Comparison of ENCODE assay signal across 18 cellular contexts in the genomic region with DNA sequence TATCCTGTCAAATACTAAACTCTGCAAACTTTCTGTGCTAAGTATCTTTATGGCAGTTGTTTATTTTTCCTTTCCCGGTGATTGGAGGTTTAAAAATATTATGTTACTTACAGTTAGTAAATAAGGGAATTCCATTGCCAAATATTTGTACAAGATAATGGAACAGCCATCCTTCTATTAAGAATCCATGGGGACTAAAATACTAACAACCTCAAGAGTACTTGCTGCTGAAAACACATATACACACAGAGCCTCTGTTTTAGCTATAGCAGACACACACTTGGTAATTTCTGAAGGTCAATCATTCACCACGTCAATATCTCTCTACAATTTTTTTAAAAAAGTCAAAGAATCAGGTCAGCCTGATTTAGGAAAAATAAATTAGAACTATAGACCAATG. TPM values are rescaled to one million over a fixed set of nuclear protein-coding genes. Genes with fewer than 3 reads are reported as not detected.
"Had no signal": no experiment of that assay in that cellular context is flagged by ENCODE, and none has a peak within 500 bp of the region (broad histone marks: within the 10 kb centered on the region; RNA-seq: fewer than 3 reads in every experiment).

No MANE protein-coding gene starts in this region.

- H3K27me3 ChIP-seq: adrenal gland, ascending aorta, esophagus muscularis mucosa, left lung, right lobe of liver, tibial nerve had no signal

- DNase-seq: activated CD4-positive, alpha-beta T cell treated with anti-CD3 and anti-CD28 coated beads for 36 hours; activated CD4-positive, CD25-positive, alpha-beta regulatory T cell; activated effector memory CD4-positive, alpha-beta T cell treated with anti-CD3 and anti-CD28 coated beads, Interleukin-2, amount 50 U/mL, for 16 hours; activated naive CD4-positive, alpha-beta T cell treated with anti-CD3 and anti-CD28 coated beads for 36 hours; activated naive CD8-positive, alpha-beta T cell treated with anti-CD3 and anti-CD28 coated beads for 36 hours; adrenal gland; central memory CD4-positive, alpha-beta T cell; endodermal cell; left lung; posterior cingulate gyrus; right lobe of liver; stimulated activated CD4-positive, alpha-beta T cell treated with anti-CD3 and anti-CD28 coated beads, Interleukin-2, amount 100 ng/mL, for 48 hours; stimulated activated naive CD4-positive, alpha-beta T cell treated with Interleukin-2 at 50 U/mL for 16 hours had no signal

- H3K4me3 ChIP-seq: adrenal gland, ascending aorta, esophagus muscularis mucosa, left lung, lung, right lobe of liver, tibial nerve had no signal

- H3K9me3 ChIP-seq: adrenal gland, ascending aorta, esophagus muscularis mucosa, left lung, right lobe of liver had no signal

- H3K36me3 ChIP-seq: adrenal gland, ascending aorta, esophagus muscularis mucosa, left lung, right lobe of liver, tibial nerve had no signal

- ATAC-seq: activated CD4-positive, alpha-beta T cell treated with anti-CD3 and anti-CD28 coated beads for 36 hours; left lung had no signal

- H3K4me1 ChIP-seq: adrenal gland, ascending aorta, left lung, tibial nerve had no signal

- H3K27ac ChIP-seq: adrenal gland, ascending aorta, esophagus muscularis mucosa, left lung, right lobe of liver, tibial nerve had no signal

RNA-seq across cellular contexts. Expression of gene TSPAN12, which starts 32.4 kb away (rescaled TPM):
- total RNA-seq: activated CD4-positive, alpha-beta T cell treated with anti-CD3 and anti-CD28 coated beads for 36 hours; activated naive CD4-positive, alpha-beta T cell treated with anti-CD3 and anti-CD28 coated beads for 36 hours; activated naive CD8-positive, alpha-beta T cell treated with anti-CD3 and anti-CD28 coated beads for 36 hours; activated T-helper 1 cell treated with anti-CD3 and anti-CD28 coated beads, Interleukin-12 subunit alpha, Interleukin-12 subunit beta, Interleukin-2, Interleukin-4 antibody, amounts not matched to agents 30 ng/mL and 10 ng/mL and 1 ng/mL, durations not matched to agents 14 hours and 24 hours and 36 hours had no signal
